Comparison of ENCODE assay signal across 17 cellular contexts in genomic region chr2:37793004-37793403, GRCh38.
DNase-seq lines count a peak whose midpoint lies in the region; ATAC-seq and TF ChIP-seq lines count a peak whose summit lies in the region.
"Had no signal": no experiment of that assay in that cellular context is flagged by ENCODE, and none has a peak within 500 bp of the region (broad histone marks: within the 10 kb centered on the region; RNA-seq: fewer than 3 reads in every experiment).

No MANE protein-coding gene starts in this region.

- peak overlapping the region; percentile 85; the same call in 2 of the 3 replicates for H2BK15ac ChIP-seq in IMR-90 (ENCODE audit: low read depth, low read length)

- H3K27me3 Mint-ChIP-seq in nephron (ENCODE audit: low read depth) = no peaks in the 10 kb centered on the region
- H3K27me3 Mint-ChIP-seq: CD4-positive, alpha-beta T cell had no signal

- H3K36me3 ChIP-seq in IMR-90 (ENCODE audit: control insufficient read depth, insufficient read depth, low read length) = no peaks in the 10 kb centered on the region
- no peaks in the 10 kb centered on the region for H3K36me3 ChIP-seq in esophagus muscularis mucosa
- H3K36me3 ChIP-seq in tibial artery = no peaks in the 10 kb centered on the region
- H3K36me3 ChIP-seq: HAP-1 had no signal

- peak overlapping the region; percentile 45; the same call in 1 of the 2 replicates for H4K91ac ChIP-seq in IMR-90 (ENCODE audit: insufficient read depth, low read depth, low read length)

- TF ChIP-seq RAD21 in IMR-90 (IDR thresholded peaks at IDR 0.05; ENCODE audit: low read length) = no peak

- H3K36me3 Mint-ChIP-seq in nephron (ENCODE audit: low read depth) = peaks cover 9% of the 10 kb centered on the region

- no peak for TF ChIP-seq CTCF in IMR-90 (conservative IDR thresholded peaks at IDR 0.05; ENCODE audit: low read depth, low read length)
- TF ChIP-seq CTCF in esophagus muscularis mucosa (IDR thresholded peaks at IDR 0.05) = no peak
- TF ChIP-seq CTCF in nephron (IDR thresholded peaks at IDR 0.05; ENCODE audit: unreplicated experiment in 3 of 3) = no peak
- no peak for TF ChIP-seq CTCF in tibial artery (IDR thresholded peaks at IDR 0.05)

- H3K14ac ChIP-seq in IMR-90 (replicated peaks; ENCODE audit: low read depth, low read length) = peak overlapping the region; percentile 54

- no peak overlapping the region for H2AK9ac ChIP-seq in IMR-90 (replicated peaks; ENCODE audit: low read depth, low read length, poor library complexity)

- peaks cover 30% of the 10 kb centered on the region for H3K4me1 ChIP-seq in IMR-90 (ENCODE audit: control insufficient read depth, insufficient read depth, low read length)
- peaks cover 22 to 55% (median 39%) of the 10 kb centered on the region in 4 donors for H3K4me1 ChIP-seq in esophagus muscularis mucosa
- peaks cover 0 to 45% (median 17%) of the 10 kb centered on the region in 4 donors for H3K4me1 ChIP-seq in tibial artery

- ATAC-seq in IMR-90 (ENCODE audit: low read depth) (no peak), GM19324 (IDR thresholded peaks at IDR 0.05; ENCODE audit: low FRiP score, unreplicated experiment) (no peak)

- DNase-seq in IMR-90 (no peak), esophagus muscularis mucosa (ENCODE audit: extremely low spot score) (peak; percentile 39), tibial artery (no peak), erythroblast (lab: John Stamatoyannopoulos, UW) (no peak), T1000 (lab: John Stamatoyannopoulos, UW) (no peak), NCI-H1048 (lab: John Stamatoyannopoulos, UW) (no peak)
- DNase-seq: C1 segment of cervical spinal cord; Calu3; CD4-positive, alpha-beta T cell; DMS 273 treated with DMSO at 0.1 percent for 48 hours; EL; GOT3 had no signal

- peak overlapping the region in 2 of 3 experiments; percentile 46 for H3K27ac Mint-ChIP-seq in nephron
- H3K27ac Mint-ChIP-seq: B cell; CD4-positive, alpha-beta T cell had no signal

- no CpG with 5 or more reads among the region's 1 CpG for WGBS in IMR-90 (ENCODE audit: extremely low coverage in 2 of 2, insufficient read length in 1 of 2), 2 experiments
- WGBS in esophagus muscularis mucosa = 89% methylated on average over 1 of the region's 1 CpG

- no peak overlapping the region for H3K9ac ChIP-seq in IMR-90 (ENCODE audit: low read depth, low read length)

- POLR2A ChIA-PET in IMR-90 (lab: Charles Lee; ENCODE audit: unreplicated experiment) = no interaction called here

- no peak for TF ChIP-seq EP300 in esophagus muscularis mucosa (IDR thresholded peaks at IDR 0.05)

- no peak overlapping the region for H3K4me2 ChIP-seq in IMR-90 (ENCODE audit: low read depth, low read length)

- H3K4me3 ChIP-seq in IMR-90 (ENCODE audit: insufficient read depth, low read depth, low read length) (no peak overlapping the region), esophagus muscularis mucosa (no peak overlapping the region), tibial artery (no peak overlapping the region)
- H3K4me3 ChIP-seq: HAP-1 had no signal

- dilution Hi-C loops in IMR-90 (cut with HindIII; ENCODE audit: low sequenced_read_pairs, unreplicated experiment) = no loop called here

- no TSS peak for BruUV-seq in IMR-90 (replicated peaks; lab: Mats Ljungman, UMichigan)

- TF ChIP-seq POLR2A in IMR-90 (IDR thresholded peaks at IDR 0.05; ENCODE audit: low read depth, low read length) = no peak
- no peak for TF ChIP-seq POLR2A in esophagus muscularis mucosa (IDR thresholded peaks at IDR 0.05; ENCODE audit: low read depth)
- TF ChIP-seq POLR2A in erythroblast (IDR thresholded peaks at IDR 0.05; ENCODE audit: low read length) = no peak

- H3K9me3 ChIP-seq in IMR-90 (ENCODE audit: control insufficient read depth, insufficient read depth, low read length) (peaks cover 7% of the 10 kb centered on the region; the same call in 1 of the 2 replicates), esophagus muscularis mucosa (peaks cover 0 to 10% (median 4%) of the 10 kb centered on the region in 4 donors), tibial artery (peaks cover 0 to 4% (median 0%) of the 10 kb centered on the region in 3 donors)
- H3K9me3 ChIP-seq: HAP-1 had no signal

- H3K4me3 Mint-ChIP-seq in nephron = no peak overlapping the region
- H3K4me3 Mint-ChIP-seq: B cell; CD4-positive, alpha-beta T cell had no signal

- H3K27me3 ChIP-seq in IMR-90 (ENCODE audit: control insufficient read depth, insufficient read depth, low read length) (no peaks in the 10 kb centered on the region), esophagus muscularis mucosa (no peaks in the 10 kb centered on the region), tibial artery (no peaks in the 10 kb centered on the region)

- peak overlapping the region; percentile 60 for H2BK120ac ChIP-seq in IMR-90 (ENCODE audit: low read depth, low read length)

- no peak overlapping the region for H3K56ac ChIP-seq in IMR-90 (ENCODE audit: extremely low read depth, insufficient read depth, low read length)

- H3K4ac ChIP-seq in IMR-90 (ENCODE audit: low read depth, low read length) = peak overlapping the region; percentile 77

- 0 out of 2 replicates have a peak overlapping the region, but pooled peaks have one; percentile 5 for H2BK20ac ChIP-seq in IMR-90 (ENCODE audit: low read depth, low read length)

- CTCF ChIA-PET in IMR-90 (lab: Yijun Ruan, JAX) = no interaction called here

- in situ Hi-C loops in IMR-90 (cut with MboI; ENCODE audit: low sequenced_read_pairs) = no loop called here

- peaks cover 22% of the 10 kb centered on the region for H3K9me3 Mint-ChIP-seq in nephron

- H3K27ac ChIP-seq in IMR-90 (ENCODE audit: insufficient read depth, low read length) (no peak overlapping the region), esophagus muscularis mucosa (replicated peaks in 1 of 4) (peak overlapping the region in 1 of 4 donors; percentile 1), tibial artery (peak overlapping the region; percentile 8 to 39)
- H3K27ac ChIP-seq: HL-60 had no signal

- H4K5ac ChIP-seq in IMR-90 (ENCODE audit: low read depth, low read length) = no peak overlapping the region

- H2AK5ac ChIP-seq in IMR-90 (ENCODE audit: low read depth, low read length) = peak overlapping the region; percentile 88

- H3K4me1 Mint-ChIP-seq in nephron = peaks cover 56% of the 10 kb centered on the region

- H3K18ac ChIP-seq in IMR-90 (ENCODE audit: low read depth, low read length) = peak overlapping the region; percentile 62

- H3K9me1 ChIP-seq in IMR-90 (ENCODE audit: insufficient read depth, low read length) = peaks cover 13% of the 10 kb centered on the region; the same call in 1 of the 2 replicates

- no peaks in the 10 kb centered on the region for H4K20me1 ChIP-seq in IMR-90 (ENCODE audit: insufficient read depth, low read length)

- intact Hi-C loops in IMR-90 (cut with micrococcal nuclease) (no loop called here), esophagus muscularis mucosa (cut with DNase I) (no loop called here), tibial artery (cut with DNase I; ENCODE audit: low total_unique reads) (loop anchor here (10.0 kb wide), 1 partner anchor 58 kb away; no protein-coding TSS in a partner anchor)

- peaks cover 4 to 20% of the 10 kb centered on the region in 2 experiments; a peak in 2 of 4 replicates for H3K79me1 ChIP-seq in IMR-90 (ENCODE audit: low read depth in 1 of 2, low read length in 2 of 2)

- H3K23ac ChIP-seq in IMR-90 (ENCODE audit: low read depth, low read length) = no peak overlapping the region

- H4K8ac ChIP-seq in IMR-90 (ENCODE audit: low read depth in 2 of 2, low read length in 2 of 2) = peak overlapping the region in 1 of 2 experiments; percentile 35; a peak in 1 of 4 replicates

- H2AFZ ChIP-seq in IMR-90 (replicated peaks; ENCODE audit: low read length, poor library complexity) = no peak overlapping the region

- H2BK5ac ChIP-seq in IMR-90 (ENCODE audit: low read depth, low read length, poor library complexity, severe bottlenecking) = no peak overlapping the region

TF ChIP-seq in IMR-90, 13 proteins besides CTCF, POLR2A, EP300 and RAD21:
- TF ChIP-seq NFE2L2 (IDR thresholded peaks at IDR 0.05; ENCODE audit: low read depth, low read length) = no peak
- TF ChIP-seq MAZ (IDR thresholded peaks at IDR 0.05; ENCODE audit: borderline replicate concordance, low read depth, low read length) = no peak
- no peak for TF ChIP-seq CHD1 (IDR thresholded peaks at IDR 0.05; ENCODE audit: low read depth, low read length)
- TF ChIP-seq FOS (IDR thresholded peaks at IDR 0.05; ENCODE audit: low read depth, low read length) = no peak
- TF ChIP-seq RCOR1 (IDR thresholded peaks at IDR 0.05; ENCODE audit: insufficient replicate concordance, low read length) = no peak
- no peak for TF ChIP-seq USF2 (IDR thresholded peaks at IDR 0.05; ENCODE audit: low read depth, low read length)
- TF ChIP-seq CEBPB (IDR thresholded peaks at IDR 0.05; ENCODE audit: low read depth, low read length) = no peak
- no peak for TF ChIP-seq BHLHE40 (IDR thresholded peaks at IDR 0.05; ENCODE audit: low read depth, low read length)
- no peak for TF ChIP-seq RFX5 (IDR thresholded peaks at IDR 0.05; ENCODE audit: low read depth, low read length)
- TF ChIP-seq SMC3 (IDR thresholded peaks at IDR 0.05; ENCODE audit: low read depth, low read length) = no peak
- TF ChIP-seq, protein P1, sequence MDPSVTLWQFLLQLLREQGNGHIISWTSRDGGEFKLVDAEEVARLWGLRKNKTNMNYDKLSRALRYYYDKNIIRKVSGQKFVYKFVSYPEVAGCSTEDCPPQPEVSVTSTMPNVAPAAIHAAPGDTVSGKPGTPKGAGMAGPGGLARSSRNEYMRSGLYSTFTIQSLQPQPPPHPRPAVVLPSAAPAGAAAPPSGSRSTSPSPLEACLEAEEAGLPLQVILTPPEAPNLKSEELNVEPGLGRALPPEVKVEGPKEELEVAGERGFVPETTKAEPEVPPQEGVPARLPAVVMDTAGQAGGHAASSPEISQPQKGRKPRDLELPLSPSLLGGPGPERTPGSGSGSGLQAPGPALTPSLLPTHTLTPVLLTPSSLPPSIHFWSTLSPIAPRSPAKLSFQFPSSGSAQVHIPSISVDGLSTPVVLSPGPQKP (IDR thresholded peaks at IDR 0.05; ENCODE audit: borderline replicate concordance, low read depth, low read length) = no peak
- no peak for TF ChIP-seq MXI1 (IDR thresholded peaks at IDR 0.05; ENCODE audit: borderline replicate concordance, low read depth, low read length)
- TF ChIP-seq MAFK (IDR thresholded peaks at IDR 0.05; ENCODE audit: low read depth, low read length) = no peak
